In genomic region chr7:150406311-150406564, GRCh38 we compare ENCODE assay signal across 8 cellular contexts. TPM values are rescaled to one million over a fixed set of nuclear protein-coding genes. Genes with fewer than 3 reads are reported as not detected.
DNase-seq lines count a peak whose midpoint lies in the region; ATAC-seq, FAIRE-seq and TF ChIP-seq lines count a peak whose summit lies in the region.

No MANE protein-coding gene starts in this region.

- no peaks in the 10 kb centered on the region for H3K9me3 ChIP-seq in T-helper 17 cell (ENCODE audit: control insufficient read depth, low read length, poor library complexity, severe bottlenecking)
- no peaks in the 10 kb centered on the region for H3K9me3 ChIP-seq in gastrocnemius medialis

- FAIRE-seq in GM12892 (lab: Jason Lieb, UNC): peak; percentile 33

- TF ChIP-seq POLR2A in GM12892 (IDR thresholded peaks at IDR 0.05; ENCODE audit: low read depth, low read length) (no peak), gastrocnemius medialis (IDR thresholded peaks at IDR 0.05) (no peak)

- TF ChIP-seq CTCF in fibroblast of villous mesenchyme (IDR thresholded peaks at IDR 0.05; ENCODE audit: insufficient read depth, low read depth, low read length): no peak
- TF ChIP-seq CTCF in gastrocnemius medialis (IDR thresholded peaks at IDR 0.05 in 4 of 5, conservative IDR thresholded peaks at IDR 0.05 in 1 of 5): no peak

- peak overlapping the region; percentile 76 for H3K4me3 ChIP-seq in fibroblast of villous mesenchyme (ENCODE audit: low read depth, low read length)
- H3K4me3 ChIP-seq in gastrocnemius medialis: peak overlapping the region; percentile 69 to 83 (median 74)

- H3K4me3 Mint-ChIP-seq in T-helper 17 cell: peak overlapping the region; percentile 99

- H3K27ac Mint-ChIP-seq in T-helper 17 cell: peak overlapping the region; percentile 98

- ATAC-seq in T-helper 17 cell (peak; percentile 18), gastrocnemius medialis (no peak), GM21576 (IDR thresholded peaks at IDR 0.05; ENCODE audit: unreplicated experiment) (no peak), GM21717 (IDR thresholded peaks at IDR 0.05; ENCODE audit: unreplicated experiment) (no peak), GM19395 (IDR thresholded peaks at IDR 0.05; ENCODE audit: unreplicated experiment) (no peak), HG03095 (IDR thresholded peaks at IDR 0.05; ENCODE audit: unreplicated experiment) (no peak)

- intact Hi-C loops in gastrocnemius medialis (cut with DNase I; ENCODE audit: low total_unique reads): loop anchor here (10.0 kb wide), 1 partner anchor 619 kb away; the partner anchor contains the start of genes ABCB8 and ATG9B

- peaks cover 5 to 9% of the 10 kb centered on the region in 2 donors for H3K4me1 ChIP-seq in gastrocnemius medialis

- H3K27me3 ChIP-seq in gastrocnemius medialis: no peaks in the 10 kb centered on the region

- in situ Hi-C loops in gastrocnemius medialis (cut with MboI; ENCODE audit: low sequenced_read_pairs in 4 of 4): loop anchor here in 2 of 4 donors (25.0 kb wide), 1 partner anchor 119 kb away; no protein-coding TSS in a partner anchor

- H3K36me3 Mint-ChIP-seq in T-helper 17 cell (ENCODE audit: low read depth): peaks cover 4% of the 10 kb centered on the region

- H3K4me1 Mint-ChIP-seq in T-helper 17 cell: peaks cover 37% of the 10 kb centered on the region

- peak overlapping the region; percentile 94 to 97 (median 96) for H3K27ac ChIP-seq in gastrocnemius medialis

- H3K36me3 ChIP-seq in gastrocnemius medialis: no peaks in the 10 kb centered on the region

- H3K27me3 Mint-ChIP-seq in T-helper 17 cell: no peaks in the 10 kb centered on the region

- DNase-seq in GM12892 (ENCODE audit: insufficient read length) (no peak), T-helper 17 cell (no peak), fibroblast of villous mesenchyme (ENCODE audit: low read depth) (no peak), gastrocnemius medialis (no peak)

RNA-seq across cellular contexts. Expression of gene ZNF775, which starts 27.1 kb away (rescaled TPM):
- 4.2 TPM for polyA plus RNA-seq in GM12892 (2012; ENCODE audit: missing spikeins)
- 1 to 10 TPM; 1.4 to 2.1 TPM for total RNA-seq in T-helper 17 cell
- total RNA-seq in fibroblast of villous mesenchyme: 3.0 and 5.2 TPM in 2 replicates
- total RNA-seq in gastrocnemius medialis: 1 to 10 TPM; 3.1 to 7.5 (median 3.3) TPM

RNA-seq across cellular contexts. Expression of gene REPIN1, which starts 37.6 kb away (rescaled TPM):
- polyA plus RNA-seq in GM12892 (2012; ENCODE audit: missing spikeins): 46.6 TPM
- total RNA-seq in T-helper 17 cell (10 to 100 TPM; 43.0 to 49.8 TPM), fibroblast of villous mesenchyme (96.0 and 98.4 TPM in 2 replicates), gastrocnemius medialis (100 to 1,000 TPM; 115 to 332 (median 159) TPM)

RNA-seq across cellular contexts. Expression of gene GIMAP8, which starts 44.2 kb away (rescaled TPM):
- 5.4 TPM for polyA plus RNA-seq in GM12892 (2012; ENCODE audit: missing spikeins)
- total RNA-seq in T-helper 17 cell (10 to 100 TPM in 1 of 2 donors, 1 to 10 TPM in 1; 8.1 to 12.0 TPM), fibroblast of villous mesenchyme (under 0.01 TPM in 1 of 2 replicates, not detected in the other), gastrocnemius medialis (10 to 100 TPM in 1 of 4 donors, 1 to 10 TPM in 3; 5.4 to 10.4 (median 7.1) TPM)
